In genomic region chr2:68677837-68678236, GRCh38 we compare ENCODE assay signal across 12 cellular contexts. TPM values are rescaled to one million over a fixed set of nuclear protein-coding genes. Genes with fewer than 3 reads are reported as not detected.
"Had no signal": no experiment of that assay in that cellular context is flagged by ENCODE, and none has a peak within 500 bp of the region (broad histone marks: within the 10 kb centered on the region; RNA-seq: fewer than 3 reads in every experiment).

No MANE protein-coding gene starts in this region.

RNA-seq across cellular contexts. Expression of gene PROKR1, which starts 34.5 kb away (rescaled TPM):
- total RNA-seq: dermis blood vessel endothelial cell, endothelial cell of umbilical vein, epithelial cell of proximal tubule, esophagus mucosa, esophagus muscularis mucosa, esophagus squamous epithelium, fibroblast of lung, fibroblast of villous mesenchyme, foreskin keratinocyte, glomerular endothelial cell, heart left ventricle, heart right ventricle had no signal
- polyA plus RNA-seq: endothelial cell of umbilical vein, fibroblast of lung, foreskin keratinocyte had no signal

RNA-seq across cellular contexts. Expression of gene ARHGAP25, which starts 56.8 kb away (rescaled TPM):
- total RNA-seq: epithelial cell of proximal tubule had no signal
